Comparison of ENCODE assay signal across 25 cellular contexts in genomic region chr11:6269994-6270393, GRCh38. TPM values are rescaled to one million over a fixed set of nuclear protein-coding genes. Genes with fewer than 3 reads are reported as not detected.
DNase-seq lines count a peak whose midpoint lies in the region; ATAC-seq, FAIRE-seq and TF ChIP-seq lines count a peak whose summit lies in the region.
"Had no signal": no experiment of that assay in that cellular context is flagged by ENCODE, and none has a peak within 500 bp of the region (broad histone marks: within the 10 kb centered on the region; RNA-seq: fewer than 3 reads in every experiment).

No MANE protein-coding gene starts in this region.

- peak; percentile 75 for FAIRE-seq in K562 (lab: Jason Lieb, UNC)

- H4K20me1 ChIP-seq in K562 (replicated peaks; ENCODE audit: control insufficient read depth, insufficient read depth, low read length): no peaks in the 10 kb centered on the region

- no peak overlapping the region for H3K27ac ChIP-seq in K562 (ENCODE audit: extremely low read depth, low read depth, low read length)
- H3K27ac ChIP-seq: KMS-11 had no signal

- H3K4me3 Mint-ChIP-seq in natural killer cell: no peak overlapping the region
- H3K4me3 Mint-ChIP-seq: activated CD8-positive, alpha-beta T cell treated with anti-CD3 and anti-CD28 coated beads for 36 hours; activated T-cell treated with anti-CD3 and anti-CD28 coated beads, Interleukin-2, amount 50 U/mL, for 72 hours; central memory CD8-positive, alpha-beta T cell had no signal

- DNase-seq in AG10803 (ENCODE audit: low read depth): no peak
- DNase-seq in H7: peak; percentile 51
- DNase-seq in K562 (ENCODE audit: extremely low read depth in 1 of 4, low spot score in 3 of 4): peak; percentile 54 to 67 (median 66)
- no peak for DNase-seq in natural killer cell
- no peak for DNase-seq in HEK293T (ENCODE audit: extremely low spot score)
- no peak for DNase-seq in nucleus accumbens (lab: John Stamatoyannopoulos, UW)
- no peak for DNase-seq in ureter (ENCODE audit: low spot score)
- DNase-seq: activated CD8-positive, alpha-beta T cell treated with anti-CD3 and anti-CD28 coated beads for 36 hours; activated T-cell treated with anti-CD3 and anti-CD28 coated beads, Interleukin-2, amount 50 U/mL, for 72 hours; Calu3; effector CD8-positive, alpha-beta T cell; GOT3; hypothalamus; NCI-H2171; NCI-H82; occipital lobe; stimulated activated CD4-positive, alpha-beta T cell treated with anti-CD3 and anti-CD28 coated beads, Interleukin-2, amount 100 ng/mL, for 24 hours had no signal

- TF ChIP-seq EP300 in K562 (IDR thresholded peaks at IDR 0.05; ENCODE audit: low read length): no peak

- no peaks in the 10 kb centered on the region for H3K79me2 ChIP-seq in K562 (ENCODE audit: control insufficient read depth, insufficient read depth, low read length)

- H3K9me1 ChIP-seq in K562 (ENCODE audit: control insufficient read depth, insufficient read depth, low read length): no peaks in the 10 kb centered on the region

- H3K4me1 Mint-ChIP-seq in natural killer cell: peaks cover 0 to 4% of the 10 kb centered on the region in 2 donors
- H3K4me1 Mint-ChIP-seq: central memory CD8-positive, alpha-beta T cell had no signal

- peak; percentile 34 to 72; a peak in 3 of 4 replicates for TF ChIP-seq RAD21 in K562 (CRISPR knock-in tag; conservative IDR thresholded peaks at IDR 0.05 in 1 of 2, IDR thresholded peaks at IDR 0.05 in 1 of 2)

- peak; percentile 94 for ATAC-seq in K562
- ATAC-seq in natural killer cell: peak; percentile 29 to 68 (median 54)
- ATAC-seq in GM18861 (IDR thresholded peaks at IDR 0.05; ENCODE audit: unreplicated experiment): no peak
- ATAC-seq: activated CD8-positive, alpha-beta T cell treated with anti-CD3 and anti-CD28 coated beads for 36 hours; activated T-cell treated with anti-CD3 and anti-CD28 coated beads, Interleukin-2, amount 50 U/mL, for 72 hours had no signal

- H3K36me3 ChIP-seq in H7 (replicated peaks; ENCODE audit: control insufficient read depth, insufficient read depth, low read length): no peaks in the 10 kb centered on the region
- H3K36me3 ChIP-seq in K562 (ENCODE audit: control insufficient read depth, insufficient read depth, low read length): no peaks in the 10 kb centered on the region

- no peaks in the 10 kb centered on the region for H3K36me3 Mint-ChIP-seq in natural killer cell

- H3K27me3 Mint-ChIP-seq in natural killer cell (ENCODE audit: low read depth in 2 of 2): peaks cover 21 to 24% of the 10 kb centered on the region in 2 donors

- H3K9me3 Mint-ChIP-seq in natural killer cell: no peaks in the 10 kb centered on the region
- H3K9me3 Mint-ChIP-seq: activated CD8-positive, alpha-beta T cell treated with anti-CD3 and anti-CD28 coated beads for 36 hours; activated T-cell treated with anti-CD3 and anti-CD28 coated beads, Interleukin-2, amount 50 U/mL, for 72 hours; central memory CD8-positive, alpha-beta T cell had no signal

- POLR2A ChIA-PET in K562 (lab: Yijun Ruan, JAX) (interaction anchor here (2.1 kb wide), 1 partner anchor 9 kb away, joined by 8 read pairs; no protein-coding TSS in a partner anchor), HEK293T (lab: Yijun Ruan, JAX) (no interaction called here)

- 0 out of 2 replicates have a peak, but pooled peaks have one; percentile 8 for TF ChIP-seq CTCF in AG10803 (conservative IDR thresholded peaks at IDR 0.05; ENCODE audit: low read length)
- TF ChIP-seq CTCF in K562 (IDR thresholded peaks at IDR 0.05 in 2 of 3, conservative IDR thresholded peaks at IDR 0.05 in 1 of 3; ENCODE audit: insufficient read depth in 2 of 3, low read depth in 1 of 3, low read length in 3 of 3): peak; percentile 74 to 86 (median 85)
- TF ChIP-seq CTCF in natural killer cell (IDR thresholded peaks at IDR 0.05): no peak

- no peak overlapping the region; a peak in 1 of 4 replicates for H3K9ac ChIP-seq in K562 (ENCODE audit: insufficient read depth in 1 of 2, low read depth in 2 of 2, low read length in 2 of 2)
- H3K9ac ChIP-seq: KMS-11 had no signal

- peak overlapping the region; percentile 34 for H3K4me2 ChIP-seq in K562 (ENCODE audit: insufficient read depth, low read length)
- H3K4me2 ChIP-seq: KMS-11 had no signal

- CTCF ChIA-PET in K562 (lab: Yijun Ruan, JAX; ENCODE audit: low intra/inter-chr PET ratio) (no interaction called here), HEK293T (lab: Yijun Ruan, JAX) (no interaction called here)

- peak overlapping the region; percentile 75 for H2AFZ ChIP-seq in K562 (ENCODE audit: low read depth, low read length)

- H3K4me3 ChIP-seq in AG10803 (ENCODE audit: low read length) (no peak overlapping the region), H7 (ENCODE audit: insufficient read depth, low read depth, low read length) (no peak overlapping the region), K562 (no peak overlapping the region)

- H3K9me3 ChIP-seq in K562 (replicated peaks; ENCODE audit: control insufficient read depth, insufficient read depth, low read depth, low read length): no peaks in the 10 kb centered on the region

- WGBS in K562 (ENCODE audit: insufficient coverage, low coverage, missing lambda C conversion rate): 26% methylated on average over 22 of the region's 24 CpGs

- H3K4me1 ChIP-seq in K562 (replicated peaks in 1 of 2; ENCODE audit: control insufficient read depth in 2 of 2, insufficient read depth in 2 of 2, low read length in 2 of 2): peaks cover 0 to 18% of the 10 kb centered on the region in 2 experiments; a peak in 2 of 5 replicates

- in situ Hi-C loops in K562 (cut with MboI): no loop called here

- no peak overlapping the region for H3K27ac Mint-ChIP-seq in natural killer cell
- H3K27ac Mint-ChIP-seq: activated CD8-positive, alpha-beta T cell treated with anti-CD3 and anti-CD28 coated beads for 36 hours; activated T-cell treated with anti-CD3 and anti-CD28 coated beads, Interleukin-2, amount 50 U/mL, for 72 hours had no signal

- no peak for TF ChIP-seq POLR2A in K562 (conservative IDR thresholded peaks at IDR 0.05)

- no peaks in the 10 kb centered on the region for H3K27me3 ChIP-seq in H7 (ENCODE audit: control insufficient read depth, insufficient read depth, low read length)
- H3K27me3 ChIP-seq in K562 (ENCODE audit: control insufficient read depth in 2 of 2, insufficient read depth in 2 of 2, low read length in 2 of 2): peaks cover 4 to 6% of the 10 kb centered on the region in 2 experiments; a peak in 2 of 5 replicates

- BruUV-seq in K562 (replicated peaks; lab: Mats Ljungman, UMichigan): no TSS peak

- intact Hi-C loops in K562 (cut with micrococcal nuclease): no loop called here
- intact Hi-C loops in natural killer cell (cut with micrococcal nuclease): no loop called here

RNA-seq across cellular contexts. Expression of gene CCKBR, which starts 10.4 kb away (rescaled TPM):
- total RNA-seq in H7 (2014; rRNA removed; shearing (Covaris generic)): 12.0 and 29.4 TPM in 2 replicates
- total RNA-seq in K562 (2011; cell fraction: chromatin; rRNA removed; ENCODE audit: low replicate concordance): not detected in 2 replicates
- not detected in 2 replicates for total RNA-seq in K562 (2011; cell fraction: nucleolus; rRNA removed)
- not detected in 2 replicates for total RNA-seq in K562 (2011; cell fraction: nucleoplasm; rRNA removed)
- total RNA-seq in K562 (2014; rRNA removed) (not detected in 2 replicates), K562 (2014; rRNA removed; fragmentation: Illumina TruSeq; extraction: Trizol) (not detected in 2 replicates), K562 (2015; rRNA removed; fragmentation: Illumina TruSeq; extraction: Trizol) (not detected in 2 replicates), K562 (2021) (not detected in 2 replicates), natural killer cell (not detected), ureter (not detected)
- polyA plus RNA-seq in K562 (2011; rRNA removed) (not detected in 2 replicates), K562 (2014; fragmentation: Illumina TruSeq; extraction: Trizol) (not detected in 2 replicates), K562 (2014; fragmentation: Nextera tagmentation; extraction: Ambion mirVana) (not detected), K562 (2014; rRNA removed) (not detected in 2 replicates)
- not detected in 2 replicates for polyA plus RNA-seq in K562 (2011; cell fraction: cytosol; rRNA removed)
- polyA plus RNA-seq in K562 (2011; cell fraction: nucleus; rRNA removed): not detected in 2 replicates
- polyA plus RNA-seq in K562 (2012): not detected in 2 replicates
- polyA minus RNA-seq in K562 (2011; rRNA and poly(A)+ RNA removed): not detected in 2 replicates
- not detected in 2 replicates for polyA minus RNA-seq in K562 (2011; cell fraction: cytosol; rRNA and poly(A)+ RNA removed)
- not detected in 2 replicates for polyA minus RNA-seq in K562 (2011; cell fraction: nucleus; rRNA and poly(A)+ RNA removed)
- total RNA-seq: activated CD8-positive, alpha-beta T cell treated with anti-CD3 and anti-CD28 coated beads for 36 hours; activated T-cell treated with anti-CD3 and anti-CD28 coated beads, Interleukin-2, amount 50 U/mL, for 72 hours; Calu3; G401; kidney epithelial cell; right cardiac atrium; RPMI7951; subcutaneous adipose tissue had no signal

RNA-seq across cellular contexts. Expression of gene CNGA4, which starts 31.1 kb away (rescaled TPM):
- total RNA-seq in H7 (2014; rRNA removed; shearing (Covaris generic)): 0.17 and 0.67 TPM in 2 replicates
- total RNA-seq in K562 (2011; cell fraction: chromatin; rRNA removed; ENCODE audit: low replicate concordance): 0.56 TPM in 1 of 2 replicates, not detected in the other
- total RNA-seq in K562 (2011; cell fraction: nucleolus; rRNA removed): not detected in 2 replicates
- total RNA-seq in K562 (2011; cell fraction: nucleoplasm; rRNA removed): not detected in 2 replicates
- 0.09 and 0.16 TPM in 2 replicates for total RNA-seq in K562 (2014; rRNA removed)
- total RNA-seq in K562 (2014; rRNA removed; fragmentation: Illumina TruSeq; extraction: Trizol): not detected in 2 replicates
- total RNA-seq in K562 (2015; rRNA removed; fragmentation: Illumina TruSeq; extraction: Trizol): not detected in 2 replicates
- not detected in 2 replicates for total RNA-seq in K562 (2021)
- 0.04 and 0.09 TPM in 2 replicates for polyA plus RNA-seq in K562 (2011; rRNA removed)
- 0.06 and 0.28 TPM in 2 replicates for polyA plus RNA-seq in K562 (2011; cell fraction: cytosol; rRNA removed)
- 0.25 and 0.30 TPM in 2 replicates for polyA plus RNA-seq in K562 (2011; cell fraction: nucleus; rRNA removed)
- polyA plus RNA-seq in K562 (2012): 0.09 and 0.18 TPM in 2 replicates
- polyA plus RNA-seq in K562 (2014; fragmentation: Illumina TruSeq; extraction: Trizol): 0.06 TPM in 1 of 2 replicates, not detected in the other
- polyA plus RNA-seq in K562 (2014; fragmentation: Nextera tagmentation; extraction: Ambion mirVana): not detected
- polyA plus RNA-seq in K562 (2014; rRNA removed): 0.05 TPM in 1 of 2 replicates, not detected in the other
- polyA minus RNA-seq in K562 (2011; rRNA and poly(A)+ RNA removed): 0.12 TPM in 1 of 2 replicates, not detected in the other
- polyA minus RNA-seq in K562 (2011; cell fraction: cytosol; rRNA and poly(A)+ RNA removed): not detected in 2 replicates
- polyA minus RNA-seq in K562 (2011; cell fraction: nucleus; rRNA and poly(A)+ RNA removed): 0.22 and 0.27 TPM in 2 replicates
- under 1 TPM; 0.35 to 0.50 (median 0.39) TPM for total RNA-seq in natural killer cell
- total RNA-seq in ureter: 0.26 TPM
- total RNA-seq: Calu3, G401, RPMI7951, subcutaneous adipose tissue had no signal

RNA-seq across cellular contexts. Expression of gene FHIP1B, which starts 35.6 kb away (rescaled TPM):
- total RNA-seq in H7 (2014; rRNA removed; shearing (Covaris generic)): 27.9 and 38.3 TPM in 2 replicates
- 52.8 and 87.9 TPM in 2 replicates for total RNA-seq in K562 (2011; cell fraction: chromatin; rRNA removed; ENCODE audit: low replicate concordance)
- total RNA-seq in K562 (2011; cell fraction: nucleolus; rRNA removed): 55.5 and 59.0 TPM in 2 replicates
- total RNA-seq in K562 (2011; cell fraction: nucleoplasm; rRNA removed): 70.2 and 97.8 TPM in 2 replicates
- total RNA-seq in K562 (2014; rRNA removed) (10.4 and 19.6 TPM in 2 replicates), K562 (2014; rRNA removed; fragmentation: Illumina TruSeq; extraction: Trizol) (6.6 and 8.4 TPM in 2 replicates), K562 (2015; rRNA removed; fragmentation: Illumina TruSeq; extraction: Trizol) (11.2 and 15.6 TPM in 2 replicates), K562 (2021) (20.1 and 21.0 TPM in 2 replicates), natural killer cell (10 to 100 TPM; 50.6 to 76.9 (median 58.4) TPM), ureter (49.5 TPM)
- polyA plus RNA-seq in K562 (2011; rRNA removed) (24.7 and 33.9 TPM in 2 replicates), K562 (2014; fragmentation: Illumina TruSeq; extraction: Trizol) (15.6 and 23.3 TPM in 2 replicates), K562 (2014; fragmentation: Nextera tagmentation; extraction: Ambion mirVana) (1 to 10 TPM in 1 of 2 experiments, under 1 TPM in 1; 0.94 to 1.1 TPM), K562 (2014; rRNA removed) (24.3 TPM in 2 replicates)
- 37.0 and 55.6 TPM in 2 replicates for polyA plus RNA-seq in K562 (2011; cell fraction: cytosol; rRNA removed)
- polyA plus RNA-seq in K562 (2011; cell fraction: nucleus; rRNA removed): 212 and 288 TPM in 2 replicates
- polyA plus RNA-seq in K562 (2012): 12.7 and 23.3 TPM in 2 replicates
- 20.4 and 20.5 TPM in 2 replicates for polyA minus RNA-seq in K562 (2011; rRNA and poly(A)+ RNA removed)
- polyA minus RNA-seq in K562 (2011; cell fraction: cytosol; rRNA and poly(A)+ RNA removed): 11.6 and 17.8 TPM in 2 replicates
- 45.2 and 53.0 TPM in 2 replicates for polyA minus RNA-seq in K562 (2011; cell fraction: nucleus; rRNA and poly(A)+ RNA removed)

RNA-seq across cellular contexts. Expression of gene CAVIN3, which starts 50.3 kb away (rescaled TPM):
- 93.4 and 179 TPM in 2 replicates for total RNA-seq in H7 (2014; rRNA removed; shearing (Covaris generic))
- total RNA-seq in K562 (2011; cell fraction: chromatin; rRNA removed; ENCODE audit: low replicate concordance): not detected in 2 replicates
- total RNA-seq in K562 (2011; cell fraction: nucleolus; rRNA removed): not detected in 2 replicates
- total RNA-seq in K562 (2011; cell fraction: nucleoplasm; rRNA removed): not detected in 2 replicates
- total RNA-seq in K562 (2014; rRNA removed) (not detected in 2 replicates), K562 (2014; rRNA removed; fragmentation: Illumina TruSeq; extraction: Trizol) (not detected in 2 replicates), K562 (2015; rRNA removed; fragmentation: Illumina TruSeq; extraction: Trizol) (not detected in 2 replicates), K562 (2021) (0.13 and 0.20 TPM in 2 replicates), natural killer cell (not detected), ureter (39.0 TPM)
- polyA plus RNA-seq in K562 (2011; rRNA removed) (not detected in 2 replicates), K562 (2014; fragmentation: Illumina TruSeq; extraction: Trizol) (not detected in 2 replicates), K562 (2014; fragmentation: Nextera tagmentation; extraction: Ambion mirVana) (not detected), K562 (2014; rRNA removed) (not detected in 2 replicates)
- polyA plus RNA-seq in K562 (2011; cell fraction: cytosol; rRNA removed): 0.06 TPM in 1 of 2 replicates, not detected in the other
- polyA plus RNA-seq in K562 (2011; cell fraction: nucleus; rRNA removed): not detected in 2 replicates
- polyA plus RNA-seq in K562 (2012): not detected in 2 replicates
- not detected in 2 replicates for polyA minus RNA-seq in K562 (2011; rRNA and poly(A)+ RNA removed)
- not detected in 2 replicates for polyA minus RNA-seq in K562 (2011; cell fraction: cytosol; rRNA and poly(A)+ RNA removed)
- not detected in 2 replicates for polyA minus RNA-seq in K562 (2011; cell fraction: nucleus; rRNA and poly(A)+ RNA removed)

Comparison
In these comparisons a context has a peak if more than half of its experiments do, and no peak if none do; other contexts are left out.
1. DNase-seq: peak in H7 (single experiment) and K562 (4 of 4); none in AG10803 (single experiment), natural killer cell (single experiment), HEK293T (single experiment), nucleus accumbens (0 of 56) and ureter (single experiment).
2. RNA of gene CCKBR, which starts 10.4 kb away (total RNA-seq): 12.0 to 29.4 TPM in H7; not detected in K562, not detected in natural killer cell and not detected in ureter (single experiment); every median in the first group is over 10 times any median in the second.